In genomic region chr5:111225926-111226325, GRCh38 we compare ENCODE assay signal across 13 cellular contexts. TPM values are rescaled to one million over a fixed set of nuclear protein-coding genes. Genes with fewer than 3 reads are reported as not detected.
DNase-seq lines count a peak whose midpoint lies in the region; ATAC-seq and TF ChIP-seq lines count a peak whose summit lies in the region.
"Had no signal": no experiment of that assay in that cellular context is flagged by ENCODE, and none has a peak within 500 bp of the region (broad histone marks: within the 10 kb centered on the region; RNA-seq: fewer than 3 reads in every experiment).

No MANE protein-coding gene starts in this region.

- H3K27ac ChIP-seq in naive thymus-derived CD4-positive, alpha-beta T cell (ENCODE audit: low read depth, low read length), result peak overlapping the region; percentile 93
- H3K27ac ChIP-seq: HL-60, suprapubic skin had no signal

- no peaks in the 10 kb centered on the region for H3K9me3 Mint-ChIP-seq in T-cell
- peaks cover 0 to 3% (median 0%) of the 10 kb centered on the region in 11 donors for H3K9me3 Mint-ChIP-seq in naive thymus-derived CD4-positive, alpha-beta T cell
- no peaks in the 10 kb centered on the region for H3K9me3 Mint-ChIP-seq in progenitor cell of endocrine pancreas (ENCODE audit: low read depth)

- no peaks in the 10 kb centered on the region for H3K27me3 ChIP-seq in naive thymus-derived CD4-positive, alpha-beta T cell (ENCODE audit: control insufficient read depth in 2 of 2, insufficient read depth in 2 of 2, low read length in 2 of 2)

- DNase-seq in GM10266 (ENCODE audit: extremely low spot score), result peak; percentile 58
- DNase-seq in T-cell, result peak in 6 of 34 experiments; percentile 13 to 46 (median 30)
- peak in 5 of 9 donors; percentile 36 to 57 (median 43) for DNase-seq in naive thymus-derived CD4-positive, alpha-beta T cell
- DNase-seq in Kasumi-1 (lab: John Stamatoyannopoulos, UW), result no peak
- no peak for DNase-seq in progenitor cell of endocrine pancreas (ENCODE audit: low spot score, unreplicated experiment)
- DNase-seq in DMS153 treated with DMSO at 0.1 percent for 48 hours (lab: John Stamatoyannopoulos, UW; ENCODE audit: unreplicated experiment), result no peak
- DNase-seq in stimulated activated CD4-positive, alpha-beta T cell treated with anti-CD3 and anti-CD28 coated beads, Interleukin-4, amount 100 ng/mL, for 24 hours, result no peak
- DNase-seq: activated gamma-delta T cell treated with Interleukin-2 at 50 U/mL for 16 hours, cortex of kidney, foreskin melanocyte had no signal

- H3K4me1 ChIP-seq in naive thymus-derived CD4-positive, alpha-beta T cell (ENCODE audit: control insufficient read depth in 2 of 2, insufficient read depth in 2 of 2, low read length in 2 of 2), result peaks cover 30 to 41% of the 10 kb centered on the region in 2 donors

- CTCF ChIA-PET in T-cell (lab: Charles Lee), result interaction anchor here (0.7 to 4.1 kb wide), 3 partner anchors 52 to 117 kb away, joined by 3 to 31 read pairs (median 7); no protein-coding TSS in a partner anchor
- CTCF ChIA-PET in naive thymus-derived CD4-positive, alpha-beta T cell (lab: Charles Lee), result interaction anchor here (0.5 to 2.0 kb wide), 4 partner anchors 11 to 24 kb away, joined by 3 to 10 read pairs (median 6); no protein-coding TSS in a partner anchor

- H3K4me1 Mint-ChIP-seq in T-cell, result peaks cover 45 to 64% (median 52%) of the 10 kb centered on the region in 3 donors
- H3K4me1 Mint-ChIP-seq in naive thymus-derived CD4-positive, alpha-beta T cell, result peaks cover 24 to 53% (median 45%) of the 10 kb centered on the region in 7 donors
- H3K4me1 Mint-ChIP-seq in progenitor cell of endocrine pancreas (ENCODE audit: low read depth), result peaks cover 1% of the 10 kb centered on the region

- H3K4me3 Mint-ChIP-seq in T-cell (peak overlapping the region; percentile 97 to 98 (median 98)), progenitor cell of endocrine pancreas (ENCODE audit: low read depth) (no peak overlapping the region)
- peak overlapping the region; percentile 79 to 99 (median 96) for H3K4me3 Mint-ChIP-seq in naive thymus-derived CD4-positive, alpha-beta T cell

- peak; percentile 30 for ATAC-seq in GM21447 (IDR thresholded peaks at IDR 0.05; ENCODE audit: unreplicated experiment)
- ATAC-seq in T-cell (replicated peaks in 1 of 4), result peak in 3 of 4 experiments; percentile 7 to 19 (median 9)
- peak; percentile 20 for ATAC-seq in naive thymus-derived CD4-positive, alpha-beta T cell

- H3K27ac Mint-ChIP-seq in T-cell (peak overlapping the region; percentile 97 to 98), progenitor cell of endocrine pancreas (no peak overlapping the region)
- H3K27ac Mint-ChIP-seq in naive thymus-derived CD4-positive, alpha-beta T cell, result peak overlapping the region; percentile 89 to 99 (median 97)

- H3K27me3 Mint-ChIP-seq in T-cell (no peaks in the 10 kb centered on the region), progenitor cell of endocrine pancreas (peaks cover 58% of the 10 kb centered on the region)
- H3K27me3 Mint-ChIP-seq in naive thymus-derived CD4-positive, alpha-beta T cell, result peaks cover 0 to 3% (median 0%) of the 10 kb centered on the region in 5 donors

- peaks cover 0 to 13% (median 0%) of the 10 kb centered on the region in 3 experiments for H3K36me3 ChIP-seq in naive thymus-derived CD4-positive, alpha-beta T cell (ENCODE audit: control insufficient read depth in 2 of 3, insufficient read depth in 3 of 3, low read length in 3 of 3)
- H3K36me3 ChIP-seq: suprapubic skin had no signal

- TF ChIP-seq CTCF in GM10266 (IDR thresholded peaks at IDR 0.05; ENCODE audit: control insufficient read depth, insufficient read depth, low read depth, missing control alignments), result no peak
- TF ChIP-seq CTCF in progenitor cell of endocrine pancreas (IDR thresholded peaks at IDR 0.05; ENCODE audit: unreplicated experiment), result no peak

- POLR2A ChIA-PET in T-cell (lab: Charles Lee), result interaction anchor here (0.5 to 1.2 kb wide), 5 partner anchors 9 to 51 kb away, joined by 3 to 5 read pairs (median 4); no protein-coding TSS in a partner anchor
- POLR2A ChIA-PET in naive thymus-derived CD4-positive, alpha-beta T cell (lab: Charles Lee), result interaction anchor here (0.6 to 11.9 kb wide), 11 partner anchors 11 to 60 kb away, joined by 3 to 207 read pairs (median 4); no protein-coding TSS in a partner anchor

- no peaks in the 10 kb centered on the region for H3K9me3 ChIP-seq in naive thymus-derived CD4-positive, alpha-beta T cell (ENCODE audit: control insufficient read depth in 2 of 3, low read length in 3 of 3)
- H3K9me3 ChIP-seq: suprapubic skin had no signal

- intact Hi-C loops in naive thymus-derived CD4-positive, alpha-beta T cell (cut with micrococcal nuclease), result loop anchor here (1.0 to 10.0 kb wide), 8 partner anchors 110 to 1811 kb away; partner anchors contain the start of genes STARD4 (in 2 of the 2), WDR36 (in 2 of the 2), NREP (in 1 of the 2) and SLC25A46 (in 1 of the 2)

- peak overlapping the region; percentile 81 for H3K4me3 ChIP-seq in naive thymus-derived CD4-positive, alpha-beta T cell (ENCODE audit: low read length)
- H3K4me3 ChIP-seq: suprapubic skin had no signal

- H3K36me3 Mint-ChIP-seq in T-cell, result peaks cover 33% of the 10 kb centered on the region
- peaks cover 10 to 40% (median 20%) of the 10 kb centered on the region in 5 donors for H3K36me3 Mint-ChIP-seq in naive thymus-derived CD4-positive, alpha-beta T cell
- H3K36me3 Mint-ChIP-seq in progenitor cell of endocrine pancreas (ENCODE audit: insufficient read depth), result no peaks in the 10 kb centered on the region

RNA-seq across cellular contexts. Expression of gene CAMK4, which starts 1.7 kb away (rescaled TPM):
- total RNA-seq in T-cell (100 to 1,000 TPM; 120 to 274 (median 243) TPM), progenitor cell of endocrine pancreas (2.1 and 2.3 TPM in 2 replicates)
- total RNA-seq in naive thymus-derived CD4-positive, alpha-beta T cell, result 100 to 1,000 TPM; 118 to 366 (median 210) TPM
- polyA plus RNA-seq in naive thymus-derived CD4-positive, alpha-beta T cell, result 100 to 1,000 TPM; 188 to 200 TPM

Comparison
In these comparisons a context has a peak if more than half of its experiments do, and no peak if none do; other contexts are left out.
1. DNase-seq: peak in GM10266 (single experiment) and naive thymus-derived CD4-positive, alpha-beta T cell (5 of 9); none in Kasumi-1 (0 of 2), progenitor cell of endocrine pancreas (single experiment), DMS153 treated with DMSO at 0.1 percent for 48 hours (single experiment) and stimulated activated CD4-positive, alpha-beta T cell treated with anti-CD3 and anti-CD28 coated beads, Interleukin-4, amount 100 ng/mL, for 24 hours (single experiment).
2. RNA of gene CAMK4, which starts 1.7 kb away (total RNA-seq): 120 to 274 TPM in T-cell and 118 to 366 TPM in naive thymus-derived CD4-positive, alpha-beta T cell; 2.1 to 2.3 TPM in progenitor cell of endocrine pancreas; every median in the first group is over 10 times any median in the second.
3. Peak in every context shown above with its lines, with median percentiles within 50 percentile points of each other: ATAC-seq.